Comparison of ENCODE assay signal across 20 cellular contexts in the genomic region with DNA sequence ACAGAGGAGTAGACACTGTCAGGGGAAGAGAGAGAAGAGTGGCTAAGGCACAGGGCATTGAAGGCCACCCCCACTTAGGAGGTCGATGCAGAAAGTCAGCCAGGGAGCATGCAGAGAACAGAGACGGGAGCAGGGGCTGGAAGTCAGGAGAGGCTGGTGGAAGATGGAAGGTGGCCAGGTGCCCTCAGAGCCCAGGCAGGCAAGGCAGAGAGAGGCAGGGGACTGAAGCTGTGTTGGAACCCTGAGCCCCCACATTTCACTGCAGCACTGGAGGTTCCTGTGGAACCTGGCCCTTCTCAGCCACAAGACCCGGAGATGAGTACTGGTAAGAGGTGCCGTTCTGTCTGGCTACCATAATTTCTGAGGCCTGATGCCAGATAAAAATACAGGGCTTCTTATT.
DNase-seq lines count a peak whose midpoint lies in the region; ATAC-seq and TF ChIP-seq lines count a peak whose summit lies in the region.
"Had no signal": no experiment of that assay in that cellular context is flagged by ENCODE, and none has a peak within 500 bp of the region (broad histone marks: within the 10 kb centered on the region; RNA-seq: fewer than 3 reads in every experiment).

No MANE protein-coding gene starts in this region.

- no peak overlapping the region for H4K91ac ChIP-seq in neuronal stem cell (ENCODE audit: low read depth, low read length, poor library complexity)

- no peaks in the 10 kb centered on the region for H3K9me3 Mint-ChIP-seq in glutamatergic neuron (ENCODE audit: unreplicated experiment)
- H3K9me3 Mint-ChIP-seq: CD4-positive, CD25-positive, alpha-beta regulatory T cell; CD8-positive, alpha-beta T cell; GM23338 had no signal

- no peak overlapping the region for H2AK5ac ChIP-seq in neuronal stem cell (ENCODE audit: low read depth, low read length)

- intact Hi-C loops in Right ventricle myocardium inferior (cut with DNase I): no loop called here

- no peak for ATAC-seq in Right ventricle myocardium inferior
- no peak for ATAC-seq in GM19023 (IDR thresholded peaks at IDR 0.05; ENCODE audit: unreplicated experiment)
- ATAC-seq: CD8-positive, alpha-beta T cell; GM12878; GM23338 had no signal

- no peak overlapping the region for H3K23ac ChIP-seq in neuronal stem cell (ENCODE audit: low read depth, low read length, poor library complexity)

- peak overlapping the region; percentile 42 for H2BK15ac ChIP-seq in neuronal stem cell (ENCODE audit: low read length)

- H3K4me3 ChIP-seq in right atrium auricular region (no peak overlapping the region), neuronal stem cell (ENCODE audit: low read length in 2 of 2) (no peak overlapping the region)
- H3K4me3 ChIP-seq: BLaER1, GM12878, GM23338, HAP-1 had no signal

- H3K4me2 ChIP-seq in neuronal stem cell (ENCODE audit: insufficient read depth, low read length, poor library complexity, severe bottlenecking): no peak overlapping the region
- H3K4me2 ChIP-seq: BLaER1, GM23338 had no signal

- DNase-seq in right atrium auricular region (ENCODE audit: low spot score) (peak; percentile 32), Right ventricle myocardium inferior (ENCODE audit: missing footprints) (no peak), glutamatergic neuron (no peak), neuronal stem cell (ENCODE audit: low spot score) (no peak), DMS79 (lab: John Stamatoyannopoulos, UW) (no peak)
- DNase-seq: Caco-2; CD4-positive, CD25-positive, alpha-beta regulatory T cell; CD8-positive, alpha-beta T cell; DMS153; EL; GDM1; HFFc6 had no signal

- no peak overlapping the region for H2BK120ac ChIP-seq in neuronal stem cell (ENCODE audit: low read depth, low read length)

- no peak overlapping the region for H3K4ac ChIP-seq in neuronal stem cell (ENCODE audit: low read length)

- peaks cover 4% of the 10 kb centered on the region for H3K27me3 Mint-ChIP-seq in glutamatergic neuron (ENCODE audit: unreplicated experiment)

- no peaks in the 10 kb centered on the region for H3K27me3 ChIP-seq in right atrium auricular region
- H3K27me3 ChIP-seq in neuronal stem cell (ENCODE audit: control insufficient read depth in 3 of 3, insufficient read depth in 3 of 3, low read depth in 1 of 3, low read length in 3 of 3): no peaks in the 10 kb centered on the region
- H3K27me3 ChIP-seq: BLaER1 had no signal

- H3K18ac ChIP-seq in neuronal stem cell (ENCODE audit: low read length): peak overlapping the region; percentile 60

- H3K14ac ChIP-seq in neuronal stem cell (ENCODE audit: low read length): peak overlapping the region; percentile 11

- peaks cover 3% of the 10 kb centered on the region for H3K4me1 Mint-ChIP-seq in glutamatergic neuron (ENCODE audit: low read depth, unreplicated experiment)
- H3K4me1 Mint-ChIP-seq: B cell; CD4-positive, CD25-positive, alpha-beta regulatory T cell; GM23338 had no signal

- H2AFZ ChIP-seq in neuronal stem cell (ENCODE audit: low read length): no peak overlapping the region
- H2AFZ ChIP-seq: GM23338 had no signal

- H2BK5ac ChIP-seq in neuronal stem cell (ENCODE audit: low read length): no peak overlapping the region

- H3K36me3 ChIP-seq in right atrium auricular region (no peaks in the 10 kb centered on the region), neuronal stem cell (replicated peaks in 1 of 2; ENCODE audit: control insufficient read depth in 2 of 2, insufficient read depth in 2 of 2, low read length in 2 of 2) (no peaks in the 10 kb centered on the region)
- H3K36me3 ChIP-seq: BLaER1, HAP-1 had no signal

- peak overlapping the region; percentile 4 for H3K27ac Mint-ChIP-seq in glutamatergic neuron (ENCODE audit: unreplicated experiment)
- H3K27ac Mint-ChIP-seq: B cell; CD4-positive, CD25-positive, alpha-beta regulatory T cell; CD8-positive, alpha-beta T cell; GM23338; HFFc6 had no signal

- no peak for TF ChIP-seq CTCF in right atrium auricular region (IDR thresholded peaks at IDR 0.05)
- no peak for TF ChIP-seq CTCF in glutamatergic neuron (IDR thresholded peaks at IDR 0.05; ENCODE audit: partially characterized antibody, unreplicated experiment)

- H4K8ac ChIP-seq in neuronal stem cell (ENCODE audit: low read depth, low read length): no peak overlapping the region

- H3K4me1 ChIP-seq in right atrium auricular region (no peaks in the 10 kb centered on the region), neuronal stem cell (ENCODE audit: control insufficient read depth in 2 of 2, insufficient read depth in 1 of 2, low read depth in 1 of 2, low read length in 2 of 2) (peaks cover 0 to 2% of the 10 kb centered on the region in 2 donors)
- H3K4me1 ChIP-seq: BLaER1, Caco-2, HAP-1 had no signal

- H3K4me3 Mint-ChIP-seq in glutamatergic neuron (ENCODE audit: unreplicated experiment): no peak overlapping the region
- H3K4me3 Mint-ChIP-seq: B cell; CD4-positive, CD25-positive, alpha-beta regulatory T cell; CD8-positive, alpha-beta T cell; GM23338; HFFc6 had no signal

- H3K27ac ChIP-seq in right atrium auricular region: no peak overlapping the region
- no peak overlapping the region for H3K27ac ChIP-seq in neuronal stem cell (replicated peaks; ENCODE audit: low read length)
- H3K27ac ChIP-seq: 22Rv1, BLaER1, C4-2B had no signal

- H3K79me1 ChIP-seq in neuronal stem cell (ENCODE audit: low read depth, low read length): no peaks in the 10 kb centered on the region

- no peaks in the 10 kb centered on the region for H3K36me3 Mint-ChIP-seq in glutamatergic neuron (ENCODE audit: unreplicated experiment)
- H3K36me3 Mint-ChIP-seq: CD4-positive, CD25-positive, alpha-beta regulatory T cell; CD8-positive, alpha-beta T cell had no signal

- WGBS in neuronal stem cell (ENCODE audit: extremely low coverage in 2 of 2, insufficient read length in 2 of 2, insufficient replicate concordance in 1 of 2), 2 donors: no CpG with 5 or more reads among the region's 4 CpGs

- no peaks in the 10 kb centered on the region for H3K9me3 ChIP-seq in right atrium auricular region
- no peaks in the 10 kb centered on the region for H3K9me3 ChIP-seq in neuronal stem cell (replicated peaks in 1 of 2; ENCODE audit: control insufficient read depth in 2 of 2, insufficient read depth in 1 of 2, low read depth in 1 of 2, low read length in 2 of 2)
- H3K9me3 ChIP-seq: BLaER1, Caco-2, HAP-1 had no signal

- H3K9ac ChIP-seq in neuronal stem cell (ENCODE audit: low read depth, low read length, poor library complexity): no peak overlapping the region
- H3K9ac ChIP-seq: BLaER1 had no signal

- H2BK12ac ChIP-seq in neuronal stem cell (ENCODE audit: low read length): peak overlapping the region; percentile 47
